Comparison of ENCODE assay signal across 18 cellular contexts in the genomic region with DNA sequence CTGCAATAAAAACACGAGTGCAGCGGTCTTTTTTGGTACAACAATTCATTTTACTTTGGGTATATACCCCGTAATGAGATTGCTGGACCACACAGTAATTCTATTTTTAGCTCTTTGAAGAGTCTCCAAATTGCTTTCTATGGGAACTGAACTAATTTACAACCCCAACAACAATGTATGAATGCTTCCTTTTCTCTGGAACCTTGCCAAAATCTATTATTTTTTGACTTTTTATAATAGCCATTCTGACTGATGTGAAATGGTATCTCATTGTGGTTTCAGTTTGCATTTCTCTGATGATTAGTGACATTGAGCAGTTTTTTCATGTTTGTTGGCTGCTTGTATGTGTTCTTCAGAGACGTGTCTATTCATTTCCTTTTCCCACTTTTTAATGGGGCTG.
"Had no signal": no experiment of that assay in that cellular context is flagged by ENCODE, and none has a peak within 500 bp of the region (broad histone marks: within the 10 kb centered on the region; RNA-seq: fewer than 3 reads in every experiment).

No MANE protein-coding gene starts in this region.

- H3K27ac ChIP-seq: coronary artery, epithelial cell of prostate, lower lobe of right lung, parathyroid adenoma, skin epidermis, testis, WERI-Rb-1 had no signal

- H3K4me3 ChIP-seq: coronary artery, lower lobe of right lung, skin epidermis, testis had no signal

- H3K27me3 ChIP-seq: testis had no signal

- H3K4me1 ChIP-seq: lower lobe of right lung, parathyroid adenoma, testis had no signal

- H3K36me3 ChIP-seq: lower lobe of right lung, WERI-Rb-1 had no signal

- DNase-seq: activated CD4-positive, alpha-beta T cell treated with anti-CD3 and anti-CD28 coated beads for 4 hours; activated CD8-positive, alpha-beta memory T cell treated with anti-CD3 and anti-CD28 coated beads, Interleukin-2, amount 50 U/mL, for 48 hours; activated CD8-positive, alpha-beta T cell treated with anti-CD3 and anti-CD28 coated beads for 36 hours; activated naive CD4-positive, alpha-beta T cell; activated naive CD8-positive, alpha-beta T cell treated with anti-CD3 and anti-CD28 coated beads, Interleukin-2, amount 50 U/mL, for 24 hours; caudate nucleus; effector memory CD8-positive, alpha-beta T cell; kidney; lower lobe of right lung; naive thymus-derived CD4-positive, alpha-beta T cell; stimulated activated CD4-positive, alpha-beta T cell treated with anti-CD3 and anti-CD28 coated beads, Interleukin-4, amount 100 ng/mL, for 4 hours; stimulated activated naive CD8-positive, alpha-beta T cell treated with anti-CD3 and anti-CD28 coated beads, Interleukin-15, amount 100 ng/mL, for 72 hours; testis; WERI-Rb-1 had no signal

- H3K9me3 ChIP-seq: lower lobe of right lung, testis had no signal
